ENCODE assay signal across 1 cellular context in genomic region chr4:76090241-76090691, GRCh38.
A peak's percentile ranks its signal among the peaks of the same experiment; 100 is the strongest.
TF ChIP-seq lines count a peak whose summit lies in the region.

No MANE protein-coding gene starts in this region.

TF ChIP-seq in K562, 482 proteins besides CTCF, POLR2A, EP300 and RAD21 (continued from another document and continues in another):
- TF ChIP-seq PRDM10 (IDR thresholded peaks at IDR 0.05; ENCODE audit: partially characterized antibody), result no peak
- no peak for TF ChIP-seq MLX (CRISPR knock-in tag; conservative IDR thresholded peaks at IDR 0.05)
- TF ChIP-seq TBL1XR1 (IDR thresholded peaks at IDR 0.05; ENCODE audit: low read length in 2 of 2), result peak in 1 of 2 experiments; percentile 88; a peak in 2 of 4 replicates
- no peak for TF ChIP-seq EGR1 (conservative IDR thresholded peaks at IDR 0.05)
- peak; percentile 59; the same call in 1 of the 2 replicates for TF ChIP-seq FOXM1 (IDR thresholded peaks at IDR 0.05; ENCODE audit: low read depth)
- TF ChIP-seq FOXM1 (CRISPR knock-in tag; IDR thresholded peaks at IDR 0.05; ENCODE audit: low read depth), result no peak
- peak; percentile 71 for TF ChIP-seq NCOR1 (IDR thresholded peaks at IDR 0.05)
- TF ChIP-seq ZZZ3 (IDR thresholded peaks at IDR 0.05), result no peak
- TF ChIP-seq GTF2A2 (tag; IDR thresholded peaks at IDR 0.05), result no peak
- no peak for TF ChIP-seq ZNF408 (CRISPR knock-in tag; IDR thresholded peaks at IDR 0.05; ENCODE audit: low read depth)
- no peak for TF ChIP-seq CHCHD3 (CRISPR knock-in tag; IDR thresholded peaks at IDR 0.05)
- no peak for TF ChIP-seq ARID2 (IDR thresholded peaks at IDR 0.05)
- TF ChIP-seq ZBTB49 (CRISPR knock-in tag; IDR thresholded peaks at IDR 0.05; ENCODE audit: borderline replicate concordance), result no peak
- peak; percentile 84 for TF ChIP-seq TFE3 (CRISPR knock-in tag; IDR thresholded peaks at IDR 0.05)
- TF ChIP-seq SIX5 (IDR thresholded peaks at IDR 0.05; ENCODE audit: borderline replicate concordance in 1 of 2, insufficient read depth in 1 of 2, low read depth in 1 of 2, low read length in 2 of 2), result no peak
- TF ChIP-seq DPF2 (IDR thresholded peaks at IDR 0.05), result peak; percentile 89
- no peak for TF ChIP-seq NR1H2 (CRISPR knock-in tag; IDR thresholded peaks at IDR 0.05)
- peak; percentile 82 for TF ChIP-seq CCNT2 (IDR thresholded peaks at IDR 0.05; ENCODE audit: borderline replicate concordance, extremely low read depth, insufficient read length, low read depth, low read length)
- no peak for TF ChIP-seq HLTF (IDR thresholded peaks at IDR 0.05)
- peak; percentile 61 for TF ChIP-seq ZFX (CRISPR knock-in tag; IDR thresholded peaks at IDR 0.05)
- no peak for TF ChIP-seq ZNF57 (CRISPR knock-in tag; IDR thresholded peaks at IDR 0.05)
- TF ChIP-seq ERF (CRISPR knock-in tag; IDR thresholded peaks at IDR 0.05), result no peak
- no peak for TF ChIP-seq SNIP1 (IDR thresholded peaks at IDR 0.05; ENCODE audit: low read depth)
- TF ChIP-seq NBN (IDR thresholded peaks at IDR 0.05; ENCODE audit: low read depth), result peak; percentile 66; the same call in 1 of the 2 replicates
- peak; percentile 85 for TF ChIP-seq ARID1B (IDR thresholded peaks at IDR 0.05)
- TF ChIP-seq MAX (CRISPR knock-in tag; IDR thresholded peaks at IDR 0.05), result no peak
- TF ChIP-seq NFRKB (IDR thresholded peaks at IDR 0.05; ENCODE audit: low read depth), result no peak
- TF ChIP-seq GATA2 (CRISPR knock-in tag; IDR thresholded peaks at IDR 0.05), result peak; percentile 91
- TF ChIP-seq PKNOX1 (IDR thresholded peaks at IDR 0.05), result peak; percentile 83
- no peak for TF ChIP-seq ZC3H8 (IDR thresholded peaks at IDR 0.05)
- no peak for TF ChIP-seq KAT2B (IDR thresholded peaks at IDR 0.05; ENCODE audit: low read depth, low read length)
- TF ChIP-seq ESRRA (IDR thresholded peaks at IDR 0.05; ENCODE audit: borderline replicate concordance, low read depth), result peak; percentile 69
- TF ChIP-seq SAFB2 (IDR thresholded peaks at IDR 0.05; ENCODE audit: borderline replicate concordance, low read depth, low read length, severe bottlenecking), result no peak
- peak; percentile 53; the same call in 1 of the 2 replicates for TF ChIP-seq GATAD2B (IDR thresholded peaks at IDR 0.05; ENCODE audit: borderline replicate concordance)
- TF ChIP-seq HMBOX1 (IDR thresholded peaks at IDR 0.05), result peak; percentile 98
- TF ChIP-seq ID3 (CRISPR knock-in tag; IDR thresholded peaks at IDR 0.05), result no peak
- TF ChIP-seq ID3 (tag; IDR thresholded peaks at IDR 0.05), result 0 out of 2 replicates have a peak, but pooled peaks have one; percentile 44
- TF ChIP-seq USF1 (CRISPR knock-in tag; IDR thresholded peaks at IDR 0.05), result peak; percentile 66
- peak; percentile 56 for TF ChIP-seq SP1 (CRISPR knock-in tag; IDR thresholded peaks at IDR 0.05)
- 0 out of 2 replicates have a peak, but pooled peaks have one; percentile 37 for TF ChIP-seq ADNP (tag; IDR thresholded peaks at IDR 0.05)
- peak; percentile 94 for TF ChIP-seq SOX6 (IDR thresholded peaks at IDR 0.05)
- TF ChIP-seq GABPB1 (CRISPR knock-in tag; IDR thresholded peaks at IDR 0.05), result 0 out of 2 replicates have a peak, but pooled peaks have one; percentile 9
- no peak for TF ChIP-seq ZNF609 (CRISPR knock-in tag; IDR thresholded peaks at IDR 0.05; ENCODE audit: borderline replicate concordance)
- peak; percentile 52; the same call in 1 of the 2 replicates for TF ChIP-seq USF2 (CRISPR knock-in tag; IDR thresholded peaks at IDR 0.05)
- TF ChIP-seq MXD1 (CRISPR knock-in tag; IDR thresholded peaks at IDR 0.05; ENCODE audit: borderline replicate concordance, poor library complexity, severe bottlenecking), result no peak
- peak; percentile 100 for TF ChIP-seq SPI1 (IDR thresholded peaks at IDR 0.05; ENCODE audit: borderline replicate concordance, low read depth, low read length)
